8 cellular contexts compared by ENCODE assay signal in genomic region chr20:2653511-2654383, GRCh38. TPM values are rescaled to one million over a fixed set of nuclear protein-coding genes. Genes with fewer than 3 reads are reported as not detected.
A peak's percentile ranks its signal among the peaks of the same experiment; 100 is the strongest.
DNase-seq lines count a peak whose midpoint lies in the region; ATAC-seq and TF ChIP-seq lines count a peak whose summit lies in the region.

No MANE protein-coding gene starts in this region.

- DNase-seq in left ventricle myocardium inferior (no peak), cardiac septum (ENCODE audit: low spot score) (no peak), breast epithelium (ENCODE audit: low spot score in 2 of 2) (no peak), mucosa of descending colon (peak in 1 of 3 donors; percentile 37), NCI-H345 treated with DMSO at 0.1 percent for 48 hours (lab: John Stamatoyannopoulos, UW; ENCODE audit: unreplicated experiment) (no peak), NCI-H1417 treated with DMSO at 0.1 percent for 48 hours (lab: John Stamatoyannopoulos, UW) (no peak), DMS153 treated with DMSO at 0.1 percent for 48 hours (lab: John Stamatoyannopoulos, UW; ENCODE audit: unreplicated experiment) (no peak), posterior vena cava (ENCODE audit: low spot score) (no peak)

- TF ChIP-seq CTCF in left ventricle myocardium inferior (IDR thresholded peaks at IDR 0.05; ENCODE audit: borderline replicate concordance) (no peak), breast epithelium (IDR thresholded peaks at IDR 0.05) (no peak), mucosa of descending colon (IDR thresholded peaks at IDR 0.05) (no peak)

- intact Hi-C loops in left ventricle myocardium inferior (cut with micrococcal nuclease) (no loop called here), cardiac septum (cut with DNase I) (loop anchor here (1.0 to 5.0 kb wide), 2 partner anchors 10 to 126 kb away; no protein-coding TSS in a partner anchor), breast epithelium (cut with DNase I; ENCODE audit: low total_unique reads) (no loop called here), mucosa of descending colon (cut with DNase I, micrococcal nuclease) (no loop called here), posterior vena cava (cut with DNase I) (loop anchor here in 1 of 2 donors (5.0 to 10.0 kb wide), 2 partner anchors 129 to 1014 kb away; no protein-coding TSS in a partner anchor)

- peaks cover 35% of the 10 kb centered on the region for H3K4me1 ChIP-seq in left ventricle myocardium inferior
- H3K4me1 ChIP-seq in breast epithelium = peaks cover 0 to 14% of the 10 kb centered on the region in 2 donors
- H3K4me1 ChIP-seq in mucosa of descending colon (ENCODE audit: low read depth) = peaks cover 11% of the 10 kb centered on the region

- H3K4me3 ChIP-seq in left ventricle myocardium inferior = peak overlapping the region; percentile 95
- H3K4me3 ChIP-seq in breast epithelium = peak overlapping the region; percentile 88 to 92 (median 91)
- peak overlapping the region; percentile 81 for H3K4me3 ChIP-seq in mucosa of descending colon

- no peak for TF ChIP-seq POLR2A in breast epithelium (IDR thresholded peaks at IDR 0.05)

- H3K9me3 ChIP-seq in left ventricle myocardium inferior (replicated peaks) (no peaks in the 10 kb centered on the region), breast epithelium (no peaks in the 10 kb centered on the region), mucosa of descending colon (no peaks in the 10 kb centered on the region)

- H3K36me3 ChIP-seq in left ventricle myocardium inferior (peaks cover 52% of the 10 kb centered on the region), breast epithelium (peaks cover 9% of the 10 kb centered on the region), mucosa of descending colon (ENCODE audit: low read depth) (peaks cover 6% of the 10 kb centered on the region)

- H3K27me3 ChIP-seq in left ventricle myocardium inferior (ENCODE audit: low read depth) (no peaks in the 10 kb centered on the region), breast epithelium (no peaks in the 10 kb centered on the region)

- peak overlapping the region; percentile 98 for H3K27ac ChIP-seq in left ventricle myocardium inferior (replicated peaks)
- H3K27ac ChIP-seq in breast epithelium = peak overlapping the region in 1 of 2 donors; percentile 43

- no peak for ATAC-seq in mucosa of descending colon

RNA-seq across cellular contexts. Expression of gene NOP56, which starts 1.3 kb away (rescaled TPM):
- 47.3 TPM for total RNA-seq in left ventricle myocardium inferior
- total RNA-seq in cardiac septum = 62.2 TPM
- total RNA-seq in breast epithelium = 100 to 1,000 TPM in 1 of 3 donors, 10 to 100 TPM in 2; 77.1 to 137 (median 94.8) TPM
- 100 to 1,000 TPM in 2 of 3 donors, 10 to 100 TPM in 1; 80.8 to 116 (median 107) TPM for total RNA-seq in mucosa of descending colon
- total RNA-seq in posterior vena cava = 10 to 100 TPM; 78.7 to 79.7 TPM

RNA-seq across cellular contexts. Expression of gene IDH3B, which starts 10.3 kb away (rescaled TPM):
- total RNA-seq in left ventricle myocardium inferior (220 TPM), cardiac septum (121 TPM), breast epithelium (100 to 1,000 TPM; 114 to 119 (median 115) TPM), mucosa of descending colon (100 to 1,000 TPM; 112 to 128 (median 123) TPM), posterior vena cava (10 to 100 TPM; 47.3 to 48.3 TPM)

RNA-seq across cellular contexts. Expression of gene EBF4, which starts 38.8 kb away (rescaled TPM):
- 4.9 TPM for total RNA-seq in left ventricle myocardium inferior
- 4.8 TPM for total RNA-seq in cardiac septum
- total RNA-seq in breast epithelium = 10 to 100 TPM in 2 of 3 donors, 1 to 10 TPM in 1; 1.6 to 22.0 (median 22.0) TPM
- 10 to 100 TPM in 1 of 3 donors, 1 to 10 TPM in 2; 3.6 to 53.3 (median 4.5) TPM for total RNA-seq in mucosa of descending colon
- 10 to 100 TPM; 11.1 to 17.4 TPM for total RNA-seq in posterior vena cava
